In the genomic region with DNA sequence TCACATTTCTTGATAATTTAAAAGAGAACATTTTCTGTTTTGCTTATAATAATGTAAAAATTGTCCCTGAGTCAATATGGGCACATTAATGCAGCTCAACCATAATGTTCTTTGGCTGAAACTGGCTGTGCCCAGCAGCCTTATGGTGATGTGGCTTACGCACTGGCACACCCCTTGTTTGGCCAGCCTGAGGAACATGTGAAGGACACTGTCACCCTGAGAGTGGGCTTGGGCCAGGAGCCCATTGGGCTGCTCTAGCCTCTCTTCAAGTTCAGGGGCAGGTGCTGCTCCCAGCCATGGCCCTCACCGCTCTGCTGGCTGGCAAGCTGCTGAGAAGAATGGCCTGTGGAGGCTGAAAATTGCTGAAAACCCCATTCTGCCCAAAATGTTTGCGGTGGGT, we compare ENCODE assay signal across 25 cellular contexts. TPM values are rescaled to one million over a fixed set of nuclear protein-coding genes. Genes with fewer than 3 reads are reported as not detected.
DNase-seq lines count a peak whose midpoint lies in the region; ATAC-seq, FAIRE-seq and TF ChIP-seq lines count a peak whose summit lies in the region.
"Had no signal": no experiment of that assay in that cellular context is flagged by ENCODE, and none has a peak within 500 bp of the region (broad histone marks: within the 10 kb centered on the region; RNA-seq: fewer than 3 reads in every experiment).

No MANE protein-coding gene starts in this region.

- H3K9ac ChIP-seq in BLaER1 (no peak overlapping the region), PC-3 (ENCODE audit: low read length) (no peak overlapping the region), endothelial cell of umbilical vein (replicated peaks; ENCODE audit: extremely low read depth, insufficient read depth, low read length) (no peak overlapping the region), Karpas-422 (ENCODE audit: low read length) (no peak overlapping the region)

- TF ChIP-seq CTCF in PC-3 (conservative IDR thresholded peaks at IDR 0.05; ENCODE audit: low read depth, low read length) (no peak), endothelial cell of umbilical vein (IDR thresholded peaks at IDR 0.05; ENCODE audit: extremely low read depth in 1 of 2, insufficient read depth in 1 of 2, low read depth in 1 of 2, low read length in 2 of 2) (no peak)

- CTCF ChIA-PET in PC-3 (lab: Charles Lee) (no interaction called here), endothelial cell of umbilical vein (lab: Charles Lee) (interaction anchor here (0.7 to 1.5 kb wide), 5 partner anchors 55 to 254 kb away, joined by 3 to 5 read pairs (median 3); no protein-coding TSS in a partner anchor)

- H3K27me3 ChIP-seq in BLaER1, result no peaks in the 10 kb centered on the region
- no peaks in the 10 kb centered on the region for H3K27me3 ChIP-seq in PC-3 (ENCODE audit: low read length)
- H3K27me3 ChIP-seq in endothelial cell of umbilical vein (ENCODE audit: control insufficient read depth in 2 of 2, insufficient read depth in 2 of 2, low read length in 2 of 2), result no peaks in the 10 kb centered on the region
- peaks cover 2% of the 10 kb centered on the region; the same call in 1 of the 2 replicates for H3K27me3 ChIP-seq in Karpas-422 (ENCODE audit: low read length)
- H3K27me3 ChIP-seq: brain microvascular endothelial cell had no signal

- no peaks in the 10 kb centered on the region for H3K9me2 ChIP-seq in PC-3 (replicated peaks; ENCODE audit: low read length)
- H3K9me2 ChIP-seq in Karpas-422 (replicated peaks; ENCODE audit: insufficient read depth, low read length), result no peaks in the 10 kb centered on the region

- ATAC-seq in PC-3, result no peak
- ATAC-seq in HG03045 (IDR thresholded peaks at IDR 0.05; ENCODE audit: unreplicated experiment), result no peak
- ATAC-seq: activated T-helper 17 cell treated with anti-CD3 and anti-CD28 coated beads, Interleukin-2, amount 50 U/mL, for 72 hours; stimulated activated naive B cell treated with anti-CD40 and anti-IgM and Interleukin-4, amounts not matched to agents 10 μg/mL and 1 μg/mL and 100 μg/mL, for 72 hours had no signal

- intact Hi-C loops in PC-3 (cut with micrococcal nuclease) (loop anchor here (10.0 kb wide), 1 partner anchor 236 kb away; no protein-coding TSS in a partner anchor), endothelial cell of umbilical vein (cut with micrococcal nuclease) (no loop called here)

- no peak for FAIRE-seq in endothelial cell of umbilical vein (lab: Jason Lieb, UNC)
- FAIRE-seq: GM12892 had no signal

- H3K4me3 ChIP-seq in BLaER1 (no peak overlapping the region), PC-3 (ENCODE audit: low read length) (no peak overlapping the region), endothelial cell of umbilical vein (replicated peaks in 1 of 3; ENCODE audit: insufficient read depth in 1 of 3, low read depth in 1 of 3, low read length in 3 of 3) (no peak overlapping the region), Karpas-422 (ENCODE audit: low read length) (no peak overlapping the region)

- POLR2A ChIA-PET in PC-3 (lab: Charles Lee; ENCODE audit: unreplicated experiment), result no interaction called here
- POLR2A ChIA-PET in endothelial cell of umbilical vein (lab: Charles Lee), result no interaction called here

- H4K20me1 ChIP-seq in BLaER1, result no peaks in the 10 kb centered on the region
- H4K20me1 ChIP-seq in PC-3 (ENCODE audit: low read length), result no peaks in the 10 kb centered on the region
- no peaks in the 10 kb centered on the region for H4K20me1 ChIP-seq in endothelial cell of umbilical vein (replicated peaks; ENCODE audit: control insufficient read depth, extremely low read depth, insufficient read depth, low read length)
- no peaks in the 10 kb centered on the region for H4K20me1 ChIP-seq in Karpas-422 (ENCODE audit: insufficient read depth, low read depth, low read length)

- dilution Hi-C loops in endothelial cell of umbilical vein (cut with MboI; ENCODE audit: extremely low pct_ligation_motif_present, low sequenced_read_pairs), result no loop called here

- no peaks in the 10 kb centered on the region for H3K79me2 ChIP-seq in PC-3 (ENCODE audit: low read length)
- H3K79me2 ChIP-seq in endothelial cell of umbilical vein (ENCODE audit: control insufficient read depth, insufficient read depth, low read length), result no peaks in the 10 kb centered on the region
- H3K79me2 ChIP-seq in Karpas-422 (ENCODE audit: low read length), result no peaks in the 10 kb centered on the region

- H2AFZ ChIP-seq in PC-3 (ENCODE audit: low read length), result no peak overlapping the region
- no peak overlapping the region for H2AFZ ChIP-seq in endothelial cell of umbilical vein (ENCODE audit: low read depth, low read length)
- no peak overlapping the region for H2AFZ ChIP-seq in Karpas-422 (ENCODE audit: low read length)

- peaks cover 46% of the 10 kb centered on the region for H3K4me1 ChIP-seq in BLaER1
- H3K4me1 ChIP-seq in PC-3 (ENCODE audit: insufficient read depth, low read length), result peaks cover 28% of the 10 kb centered on the region
- H3K4me1 ChIP-seq in endothelial cell of umbilical vein (ENCODE audit: control insufficient read depth, extremely low read depth, insufficient read depth, low read length), result peaks cover 18% of the 10 kb centered on the region
- H3K4me1 ChIP-seq in Karpas-422 (ENCODE audit: low read length), result no peaks in the 10 kb centered on the region

- H3K4me2 ChIP-seq in BLaER1 (peak overlapping the region; percentile 64), PC-3 (ENCODE audit: low read length) (peak overlapping the region; percentile 51), endothelial cell of umbilical vein (ENCODE audit: insufficient read depth, low read length) (no peak overlapping the region), Karpas-422 (ENCODE audit: low read depth, low read length, poor library complexity, severe bottlenecking) (no peak overlapping the region)

- no peak for TF ChIP-seq POLR2A in endothelial cell of umbilical vein (IDR thresholded peaks at IDR 0.05; ENCODE audit: low read depth, low read length)

- H3K27ac ChIP-seq in BLaER1, result peak overlapping the region; percentile 28; the same call in 1 of the 2 replicates
- peak overlapping the region; percentile 69 for H3K27ac ChIP-seq in PC-3 (ENCODE audit: low read length)
- H3K27ac ChIP-seq in endothelial cell of umbilical vein (ENCODE audit: insufficient read depth, low read depth, low read length), result peak overlapping the region; percentile 50
- H3K27ac ChIP-seq in Karpas-422 (ENCODE audit: low read length), result no peak overlapping the region
- H3K27ac ChIP-seq: C4-2B had no signal

- H3K9me3 ChIP-seq in BLaER1 (peaks cover 3% of the 10 kb centered on the region; the same call in 1 of the 2 replicates), PC-3 (ENCODE audit: low read length) (no peaks in the 10 kb centered on the region), endothelial cell of umbilical vein (replicated peaks; ENCODE audit: control insufficient read depth, insufficient read depth, low read length) (no peaks in the 10 kb centered on the region), Karpas-422 (ENCODE audit: low read length) (no peaks in the 10 kb centered on the region)
- H3K9me3 ChIP-seq: Caco-2 had no signal

- H3K36me3 ChIP-seq in BLaER1, result no peaks in the 10 kb centered on the region
- H3K36me3 ChIP-seq in PC-3 (ENCODE audit: low read depth, low read length), result no peaks in the 10 kb centered on the region
- H3K36me3 ChIP-seq in endothelial cell of umbilical vein (ENCODE audit: control insufficient read depth in 2 of 2, extremely low read depth in 1 of 2, insufficient read depth in 2 of 2, low read length in 2 of 2), result no peaks in the 10 kb centered on the region
- no peaks in the 10 kb centered on the region for H3K36me3 ChIP-seq in Karpas-422 (ENCODE audit: insufficient read depth, low read length)
- H3K36me3 ChIP-seq: brain microvascular endothelial cell had no signal

- no peaks in the 10 kb centered on the region for H3K9me1 ChIP-seq in endothelial cell of umbilical vein (replicated peaks; ENCODE audit: control insufficient read depth, extremely low read depth, insufficient read depth, low read length)

- DNase-seq in PC-3 (no peak), endothelial cell of umbilical vein (ENCODE audit: low read depth, low spot score) (no peak), myocyte (ENCODE audit: low read depth) (peak; percentile 22), mesenteric fat pad (ENCODE audit: low spot score) (no peak), Karpas-422 (no peak), retina (no peak)
- DNase-seq: activated CD4-positive, alpha-beta T cell treated with anti-CD3 and anti-CD28 coated beads for 4 hours; activated naive CD4-positive, alpha-beta T cell treated with anti-CD3 and anti-CD28 coated beads, Interleukin-2, amount 50 U/mL, for 16 hours; brain microvascular endothelial cell; Caco-2; DMS53; hippocampal formation; left cardiac atrium; mesendoderm; NCI-H1092 treated with DMSO at 0.1 percent for 48 hours; NCI-H187; NCI-H82; RPMI8226; stimulated activated naive B cell treated with anti-CD40 and anti-IgM and Interleukin-4, amounts not matched to agents 10 μg/mL and 1 μg/mL and 100 μg/mL, for 72 hours; substantia nigra had no signal

- H3F3A ChIP-seq in PC-3 (ENCODE audit: low read length, unreplicated experiment), result no peaks in the 10 kb centered on the region

- no TSS peak for BruUV-seq in PC-3 (replicated peaks; lab: Mats Ljungman, UMichigan)
- no TSS peak for BruUV-seq in endothelial cell of umbilical vein (replicated peaks; lab: Mats Ljungman, UMichigan)

TF ChIP-seq in endothelial cell of umbilical vein, 7 proteins besides CTCF, POLR2A, EP300 and RAD21:
- no peak for TF ChIP-seq EZH2 (IDR thresholded peaks at IDR 0.05; ENCODE audit: borderline replicate concordance, low read depth, low read length, severe bottlenecking)

RNA-seq across cellular contexts. Expression of a gene that starts 37.5 kb away (rescaled TPM):
- total RNA-seq in PC-3 (2014; rRNA removed) (95.7 and 110 TPM in 2 replicates), endothelial cell of umbilical vein (96.7 and 97.4 TPM in 2 replicates), myocyte (126 and 134 TPM in 2 replicates), mesenteric fat pad (71.1 TPM)
- 22.7 and 36.1 TPM in 2 replicates for polyA plus RNA-seq in endothelial cell of umbilical vein
- polyA plus RNA-seq in endothelial cell of umbilical vein (2011; cell fraction: cytosol; rRNA removed), result 94.7 and 104 TPM in 2 replicates
- polyA plus RNA-seq in endothelial cell of umbilical vein (2011; cell fraction: nucleus; rRNA removed), result 30.5 and 49.8 TPM in 2 replicates
- polyA plus RNA-seq in endothelial cell of umbilical vein (2012), result 202 and 208 TPM in 2 replicates
- polyA minus RNA-seq in endothelial cell of umbilical vein, result 4.9 and 9.9 TPM in 2 replicates
- 10.2 TPM for polyA minus RNA-seq in endothelial cell of umbilical vein (2011; cell fraction: cytosol; rRNA and poly(A)+ RNA removed)
- 10.6 and 10.7 TPM in 2 replicates for polyA minus RNA-seq in endothelial cell of umbilical vein (2011; cell fraction: nucleus; rRNA and poly(A)+ RNA removed)
- polyA plus RNA-seq in myocyte (2012), result 210 TPM
- total RNA-seq in Karpas-422 (2014; rRNA removed; shearing (Covaris generic); ENCODE audit: low replicate concordance), result 54.9 and 112 TPM in 2 replicates

Comparison
In these comparisons a context has a peak if more than half of its experiments do, and no peak if none do; other contexts are left out.
1. H3K4me2 ChIP-seq: peak in BLaER1 (single experiment) and PC-3 (single experiment); none in endothelial cell of umbilical vein (single experiment) and Karpas-422 (single experiment).